Comparison of ENCODE assay signal across 1 cellular context in the genomic region with DNA sequence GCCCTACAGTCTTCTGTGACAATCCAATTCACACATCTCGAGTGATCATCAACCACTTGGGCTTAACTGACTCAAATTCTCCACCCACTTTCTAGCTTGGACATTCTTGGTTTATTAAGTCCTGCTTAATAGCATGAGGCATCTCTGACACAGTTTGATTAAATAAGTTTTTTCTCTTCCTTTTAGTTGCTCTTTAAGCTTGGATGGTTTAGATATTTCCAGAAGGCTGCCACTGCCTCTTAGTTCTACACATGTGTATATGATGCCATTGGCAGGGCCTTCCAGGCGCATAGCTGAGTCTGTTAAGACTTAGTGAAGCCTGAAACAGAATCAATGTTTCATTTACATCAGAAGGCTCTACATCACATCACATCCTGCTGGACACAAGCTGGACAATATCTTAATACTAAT.
TF ChIP-seq lines count a peak whose summit lies in the region.

No MANE protein-coding gene starts in this region.

TF ChIP-seq in SK-N-SH, 30 proteins besides CTCF, POLR2A, EP300 and RAD21:
- TF ChIP-seq JUND (IDR thresholded peaks at IDR 0.05) (no peak), TAF1 (IDR thresholded peaks at IDR 0.05; ENCODE audit: borderline replicate concordance, low read depth, low read length) (no peak), GABPA (IDR thresholded peaks at IDR 0.05; ENCODE audit: low read depth) (no peak), SMC3 (IDR thresholded peaks at IDR 0.05; ENCODE audit: low read depth, low read length) (no peak), FOXJ3 (CRISPR knock-in tag; IDR thresholded peaks at IDR 0.05) (no peak), NRF1 (IDR thresholded peaks at IDR 0.05; ENCODE audit: low read depth, low read length) (no peak), FOXM1 (IDR thresholded peaks at IDR 0.05; ENCODE audit: low read depth) (no peak), CHD2 (IDR thresholded peaks at IDR 0.05; ENCODE audit: low read length, partially characterized antibody) (no peak), MXI1 (IDR thresholded peaks at IDR 0.05; ENCODE audit: low read depth, low read length) (no peak), SIN3A (IDR thresholded peaks at IDR 0.05; ENCODE audit: borderline replicate concordance, low read depth, low read length) (no peak), YY1 (IDR thresholded peaks at IDR 0.05; ENCODE audit: low read depth) (no peak), RCOR1 (IDR thresholded peaks at IDR 0.05; ENCODE audit: low read length) (no peak), MEF2A (IDR thresholded peaks at IDR 0.05; ENCODE audit: borderline replicate concordance, low read depth) (no peak), EZH2phosphoT487 (IDR thresholded peaks at IDR 0.05; ENCODE audit: borderline replicate concordance, low read depth) (no peak), RXRA (IDR thresholded peaks at IDR 0.05; ENCODE audit: borderline replicate concordance, low read depth) (no peak), RFX5 (IDR thresholded peaks at IDR 0.05; ENCODE audit: low read length) (no peak)
- TF ChIP-seq, protein P1, sequence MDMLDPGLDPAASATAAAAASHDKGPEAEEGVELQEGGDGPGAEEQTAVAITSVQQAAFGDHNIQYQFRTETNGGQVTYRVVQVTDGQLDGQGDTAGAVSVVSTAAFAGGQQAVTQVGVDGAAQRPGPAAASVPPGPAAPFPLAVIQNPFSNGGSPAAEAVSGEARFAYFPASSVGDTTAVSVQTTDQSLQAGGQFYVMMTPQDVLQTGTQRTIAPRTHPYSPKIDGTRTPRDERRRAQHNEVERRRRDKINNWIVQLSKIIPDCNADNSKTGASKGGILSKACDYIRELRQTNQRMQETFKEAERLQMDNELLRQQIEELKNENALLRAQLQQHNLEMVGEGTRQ (IDR thresholded peaks at IDR 0.05; ENCODE audit: borderline replicate concordance, low read depth, low read length), result no peak
- TF ChIP-seq, protein P2, sequence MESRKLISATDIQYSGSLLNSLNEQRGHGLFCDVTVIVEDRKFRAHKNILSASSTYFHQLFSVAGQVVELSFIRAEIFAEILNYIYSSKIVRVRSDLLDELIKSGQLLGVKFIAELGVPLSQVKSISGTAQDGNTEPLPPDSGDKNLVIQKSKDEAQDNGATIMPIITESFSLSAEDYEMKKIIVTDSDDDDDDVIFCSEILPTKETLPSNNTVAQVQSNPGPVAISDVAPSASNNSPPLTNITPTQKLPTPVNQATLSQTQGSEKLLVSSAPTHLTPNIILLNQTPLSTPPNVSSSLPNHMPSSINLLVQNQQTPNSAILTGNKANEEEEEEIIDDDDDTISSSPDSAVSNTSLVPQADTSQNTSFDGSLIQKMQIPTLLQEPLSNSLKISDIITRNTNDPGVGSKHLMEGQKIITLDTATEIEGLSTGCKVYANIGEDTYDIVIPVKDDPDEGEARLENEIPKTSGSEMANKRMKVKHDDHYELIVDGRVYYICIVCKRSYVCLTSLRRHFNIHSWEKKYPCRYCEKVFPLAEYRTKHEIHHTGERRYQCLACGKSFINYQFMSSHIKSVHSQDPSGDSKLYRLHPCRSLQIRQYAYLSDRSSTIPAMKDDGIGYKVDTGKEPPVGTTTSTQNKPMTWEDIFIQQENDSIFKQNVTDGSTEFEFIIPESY (IDR thresholded peaks at IDR 0.05; ENCODE audit: borderline replicate concordance, low read depth), result no peak
- TF ChIP-seq, protein P3, sequence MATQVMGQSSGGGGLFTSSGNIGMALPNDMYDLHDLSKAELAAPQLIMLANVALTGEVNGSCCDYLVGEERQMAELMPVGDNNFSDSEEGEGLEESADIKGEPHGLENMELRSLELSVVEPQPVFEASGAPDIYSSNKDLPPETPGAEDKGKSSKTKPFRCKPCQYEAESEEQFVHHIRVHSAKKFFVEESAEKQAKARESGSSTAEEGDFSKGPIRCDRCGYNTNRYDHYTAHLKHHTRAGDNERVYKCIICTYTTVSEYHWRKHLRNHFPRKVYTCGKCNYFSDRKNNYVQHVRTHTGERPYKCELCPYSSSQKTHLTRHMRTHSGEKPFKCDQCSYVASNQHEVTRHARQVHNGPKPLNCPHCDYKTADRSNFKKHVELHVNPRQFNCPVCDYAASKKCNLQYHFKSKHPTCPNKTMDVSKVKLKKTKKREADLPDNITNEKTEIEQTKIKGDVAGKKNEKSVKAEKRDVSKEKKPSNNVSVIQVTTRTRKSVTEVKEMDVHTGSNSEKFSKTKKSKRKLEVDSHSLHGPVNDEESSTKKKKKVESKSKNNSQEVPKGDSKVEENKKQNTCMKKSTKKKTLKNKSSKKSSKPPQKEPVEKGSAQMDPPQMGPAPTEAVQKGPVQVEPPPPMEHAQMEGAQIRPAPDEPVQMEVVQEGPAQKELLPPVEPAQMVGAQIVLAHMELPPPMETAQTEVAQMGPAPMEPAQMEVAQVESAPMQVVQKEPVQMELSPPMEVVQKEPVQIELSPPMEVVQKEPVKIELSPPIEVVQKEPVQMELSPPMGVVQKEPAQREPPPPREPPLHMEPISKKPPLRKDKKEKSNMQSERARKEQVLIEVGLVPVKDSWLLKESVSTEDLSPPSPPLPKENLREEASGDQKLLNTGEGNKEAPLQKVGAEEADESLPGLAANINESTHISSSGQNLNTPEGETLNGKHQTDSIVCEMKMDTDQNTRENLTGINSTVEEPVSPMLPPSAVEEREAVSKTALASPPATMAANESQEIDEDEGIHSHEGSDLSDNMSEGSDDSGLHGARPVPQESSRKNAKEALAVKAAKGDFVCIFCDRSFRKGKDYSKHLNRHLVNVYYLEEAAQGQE (IDR thresholded peaks at IDR 0.05; ENCODE audit: low read depth, low read length), result no peak
